Comparison of ENCODE assay signal across 16 cellular contexts in the genomic region with DNA sequence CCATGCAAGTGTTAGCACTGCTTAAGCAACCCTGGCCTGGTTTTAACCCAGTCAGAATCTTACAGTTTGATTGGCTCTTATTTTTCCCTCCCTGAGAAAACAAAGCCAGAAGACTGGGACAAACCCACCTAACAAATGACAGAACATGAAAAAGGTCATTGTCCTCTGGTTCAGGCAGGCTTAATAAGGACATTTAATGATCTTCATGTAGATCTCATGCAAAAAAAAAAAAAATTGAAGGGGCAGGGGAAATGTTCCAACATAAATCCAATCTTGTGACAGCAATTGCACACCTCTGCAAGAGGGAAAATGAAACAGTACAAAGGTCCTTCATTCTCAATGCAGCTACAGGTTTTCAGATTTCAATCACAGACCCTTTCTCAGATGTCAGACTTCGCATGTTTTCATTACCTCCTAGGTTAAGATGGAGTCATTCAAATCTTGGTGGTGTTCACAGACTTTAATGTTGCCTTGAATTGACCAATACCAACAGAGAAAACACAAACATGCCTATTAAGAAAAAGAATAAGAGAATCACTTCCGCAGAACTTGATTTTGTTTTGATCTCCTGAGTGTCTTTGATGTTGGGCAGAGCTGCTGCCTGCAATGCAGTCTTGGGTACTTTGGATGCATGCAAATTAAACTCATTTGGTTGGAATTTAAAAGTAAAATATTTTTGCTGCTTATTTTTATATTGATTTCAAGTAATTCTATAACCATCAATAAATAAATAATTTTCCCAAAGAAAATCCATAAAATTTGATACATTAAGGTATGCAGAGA.
DNase-seq lines count a peak whose midpoint lies in the region; ATAC-seq and TF ChIP-seq lines count a peak whose summit lies in the region.
"Had no signal": no experiment of that assay in that cellular context is flagged by ENCODE, and none has a peak within 500 bp of the region (broad histone marks: within the 10 kb centered on the region; RNA-seq: fewer than 3 reads in every experiment).

No MANE protein-coding gene starts in this region.

- H4K20me1 ChIP-seq in neural progenitor cell (ENCODE audit: low read depth) = no peaks in the 10 kb centered on the region

- H2AFZ ChIP-seq in neural progenitor cell (replicated peaks) = peak overlapping the region; percentile 47

- H3K4me3 Mint-ChIP-seq in CD4-positive, alpha-beta T cell = peak overlapping the region; percentile 50
- H3K4me3 Mint-ChIP-seq in CD8-positive, alpha-beta T cell = peak overlapping the region; percentile 22
- H3K4me3 Mint-ChIP-seq in WTC11 (no peak overlapping the region), neural progenitor cell (no peak overlapping the region)

- DNase-seq in CD4-positive, alpha-beta T cell = no peak
- DNase-seq in CD8-positive, alpha-beta T cell = no peak
- no peak for DNase-seq in WTC11 (ENCODE audit: low spot score)
- no peak for DNase-seq in neural progenitor cell (ENCODE audit: low spot score)
- no peak for DNase-seq in NK-92 treated with Interleukin-12 subunit alpha and Interleukin-12 subunit beta, amount 100 ng/mL, for 24 hours (lab: John Stamatoyannopoulos, UW)
- DNase-seq in activated CD8-positive, alpha-beta memory T cell treated with anti-CD3 and anti-CD28 coated beads, Interleukin-2, amount 50 U/mL, for 4 hours = no peak
- DNase-seq in cortex of kidney (lab: John Stamatoyannopoulos, UW) = no peak
- DNase-seq: BE2C, DMS 273 treated with DMSO at 0.1 percent for 48 hours, GOT3, KG1, NCI-H1048, NCI-H1930, NCI-H2171, NCI-H510A treated with DMSO at 0.1 percent for 48 hours, PC-3 had no signal

- H3K27ac Mint-ChIP-seq in CD4-positive, alpha-beta T cell = peak overlapping the region; percentile 80
- H3K27ac Mint-ChIP-seq in CD8-positive, alpha-beta T cell = peak overlapping the region; percentile 77
- no peak overlapping the region for H3K27ac Mint-ChIP-seq in WTC11
- no peak overlapping the region for H3K27ac Mint-ChIP-seq in neural progenitor cell

- no peak overlapping the region for H3K27ac ChIP-seq in CD4-positive, alpha-beta T cell (ENCODE audit: low read depth, low read length)
- no peak overlapping the region for H3K27ac ChIP-seq in CD8-positive, alpha-beta T cell (ENCODE audit: low read depth, low read length)
- no peak overlapping the region for H3K27ac ChIP-seq in neural progenitor cell

- H3K4me1 Mint-ChIP-seq in CD4-positive, alpha-beta T cell (ENCODE audit: low read depth) = peaks cover 47% of the 10 kb centered on the region
- peaks cover 38% of the 10 kb centered on the region for H3K4me1 Mint-ChIP-seq in CD8-positive, alpha-beta T cell (ENCODE audit: low read depth)
- H3K4me1 Mint-ChIP-seq in WTC11 (peaks cover 15% of the 10 kb centered on the region), neural progenitor cell (peaks cover 18% of the 10 kb centered on the region)

- ATAC-seq in CD4-positive, alpha-beta T cell (ENCODE audit: poor library complexity) = peak; percentile 66
- peak; percentile 56 for ATAC-seq in CD8-positive, alpha-beta T cell
- ATAC-seq in WTC11 = peak; percentile 36
- ATAC-seq: PC-3 had no signal

- no peak for TF ChIP-seq CTCF in CD4-positive, alpha-beta T cell (IDR thresholded peaks at IDR 0.05)
- TF ChIP-seq CTCF in CD8-positive, alpha-beta T cell (IDR thresholded peaks at IDR 0.05) = no peak
- no peak for TF ChIP-seq CTCF in WTC11 (IDR thresholded peaks at IDR 0.05)
- TF ChIP-seq CTCF in neural progenitor cell (IDR thresholded peaks at IDR 0.05) = no peak

- H3K4me2 ChIP-seq in neural progenitor cell = peak overlapping the region; percentile 36

- no peaks in the 10 kb centered on the region for H3K27me3 ChIP-seq in CD4-positive, alpha-beta T cell (ENCODE audit: control insufficient read depth, insufficient read depth, low read length)
- H3K27me3 ChIP-seq in CD8-positive, alpha-beta T cell (ENCODE audit: insufficient read depth, low read length) = no peaks in the 10 kb centered on the region
- no peaks in the 10 kb centered on the region for H3K27me3 ChIP-seq in neural progenitor cell
- H3K27me3 ChIP-seq: BE2C had no signal

- no peaks in the 10 kb centered on the region for H3K36me3 ChIP-seq in CD8-positive, alpha-beta T cell (ENCODE audit: insufficient read depth, low read length)
- H3K36me3 ChIP-seq in neural progenitor cell = no peaks in the 10 kb centered on the region
- H3K36me3 ChIP-seq: BE2C had no signal

- H3K79me2 ChIP-seq in neural progenitor cell (ENCODE audit: low read depth) = no peaks in the 10 kb centered on the region

- H3K9me3 ChIP-seq in CD4-positive, alpha-beta T cell (ENCODE audit: control insufficient read depth, low read length) = no peaks in the 10 kb centered on the region
- no peaks in the 10 kb centered on the region for H3K9me3 ChIP-seq in CD8-positive, alpha-beta T cell (ENCODE audit: low read length)
- no peaks in the 10 kb centered on the region for H3K9me3 ChIP-seq in neural progenitor cell (ENCODE audit: low read depth)
- H3K9me3 ChIP-seq: BE2C had no signal

- H3K36me3 Mint-ChIP-seq in CD4-positive, alpha-beta T cell (ENCODE audit: low read depth) = no peaks in the 10 kb centered on the region
- H3K36me3 Mint-ChIP-seq in CD8-positive, alpha-beta T cell = no peaks in the 10 kb centered on the region
- H3K36me3 Mint-ChIP-seq in WTC11 (no peaks in the 10 kb centered on the region), neural progenitor cell (no peaks in the 10 kb centered on the region)

- POLR2A ChIA-PET in CD4-positive, alpha-beta T cell (lab: Charles Lee) = interaction anchor here (0.6 to 2.1 kb wide), 8 partner anchors 8 to 359 kb away, joined by 3 to 9 read pairs (median 4); a partner anchor contains a TSS
- POLR2A ChIA-PET in CD8-positive, alpha-beta T cell (lab: Charles Lee) = interaction anchor here (1.1 to 1.7 kb wide), 4 partner anchors 10 to 358 kb away, joined by 3 to 5 read pairs (median 4); a partner anchor contains a TSS
- POLR2A ChIA-PET in WTC11 (lab: Charles Lee) = no interaction called here

- H3K27me3 Mint-ChIP-seq in CD4-positive, alpha-beta T cell = no peaks in the 10 kb centered on the region
- no peaks in the 10 kb centered on the region for H3K27me3 Mint-ChIP-seq in CD8-positive, alpha-beta T cell (ENCODE audit: low read depth)
- no peaks in the 10 kb centered on the region for H3K27me3 Mint-ChIP-seq in WTC11 (ENCODE audit: low read depth)
- peaks cover 3% of the 10 kb centered on the region for H3K27me3 Mint-ChIP-seq in neural progenitor cell (ENCODE audit: insufficient read depth, low read depth)

- intact Hi-C loops in CD4-positive, alpha-beta T cell (cut with DNase I, micrococcal nuclease) = no loop called here
- intact Hi-C loops in CD8-positive, alpha-beta T cell (cut with DNase I, micrococcal nuclease) = no loop called here

- H3K9ac ChIP-seq in neural progenitor cell = no peak overlapping the region

- H3K4me1 ChIP-seq in CD8-positive, alpha-beta T cell (ENCODE audit: insufficient read depth, low read length) = peaks cover 24% of the 10 kb centered on the region
- peaks cover 14% of the 10 kb centered on the region for H3K4me1 ChIP-seq in neural progenitor cell
- H3K4me1 ChIP-seq: BE2C had no signal

- no peaks in the 10 kb centered on the region for H3K9me3 Mint-ChIP-seq in CD4-positive, alpha-beta T cell
- H3K9me3 Mint-ChIP-seq in CD8-positive, alpha-beta T cell = no peaks in the 10 kb centered on the region
- H3K9me3 Mint-ChIP-seq in WTC11 = peaks cover 19% of the 10 kb centered on the region
- peaks cover 8% of the 10 kb centered on the region for H3K9me3 Mint-ChIP-seq in neural progenitor cell

- no peaks in the 10 kb centered on the region for H3F3A ChIP-seq in neural progenitor cell (ENCODE audit: low read depth)

- H3K4me3 ChIP-seq in CD8-positive, alpha-beta T cell (ENCODE audit: low read depth, low read length) = no peak overlapping the region
- no peak overlapping the region for H3K4me3 ChIP-seq in neural progenitor cell

- CTCF ChIA-PET in CD4-positive, alpha-beta T cell (lab: Charles Lee) = no interaction called here
- CTCF ChIA-PET in CD8-positive, alpha-beta T cell (lab: Charles Lee) = interaction anchor here (0.6 kb wide), 1 partner anchor 380 kb away, joined by 3 read pairs; no protein-coding TSS in a partner anchor
- CTCF ChIA-PET in WTC11 (lab: Charles Lee) = interaction anchor here (1.0 kb wide), 1 partner anchor 25 kb away, joined by 3 read pairs; no protein-coding TSS in a partner anchor

TF ChIP-seq in WTC11, 78 proteins besides CTCF, POLR2A, EP300 and RAD21:
- TF ChIP-seq TEAD4 (CRISPR knock-in tag; IDR thresholded peaks at IDR 0.05) (no peak), CREB1 (CRISPR knock-in tag; IDR thresholded peaks at IDR 0.05) (no peak)
TF ChIP-seq in WTC11: peak in this region for 0.

Comparison
In these comparisons a context has a peak if more than half of its experiments do, and no peak if none do; other contexts are left out.
1. H3K27ac Mint-ChIP-seq: peak in CD4-positive, alpha-beta T cell (single experiment) and CD8-positive, alpha-beta T cell (single experiment); none in WTC11 (single experiment) and neural progenitor cell (single experiment).
2. H3K4me3 Mint-ChIP-seq: peak in CD4-positive, alpha-beta T cell (single experiment) and CD8-positive, alpha-beta T cell (single experiment); none in WTC11 (single experiment) and neural progenitor cell (single experiment).
3. Peak in every context shown above with its lines, with median percentiles within 50 percentile points of each other: ATAC-seq.